Comparison of ENCODE assay signal across 13 cellular contexts in the genomic region with DNA sequence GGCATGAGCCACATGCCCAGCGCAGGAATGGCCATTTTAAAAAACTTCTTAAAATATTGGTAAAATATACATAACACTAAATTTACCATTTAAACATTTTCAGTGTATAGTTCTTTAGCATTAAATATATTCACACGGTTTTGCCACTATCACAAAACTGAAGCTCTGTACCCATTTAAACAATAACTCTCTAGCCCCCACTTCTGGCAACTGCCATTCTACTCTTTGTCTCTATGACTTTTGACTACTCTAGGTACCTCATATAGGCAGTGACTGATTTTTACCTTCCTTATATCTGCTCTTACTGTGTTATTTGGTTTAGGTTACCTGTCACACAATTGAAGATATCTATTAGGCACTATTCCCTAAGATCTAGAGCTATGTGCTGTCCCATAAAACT. TPM values are rescaled to one million over a fixed set of nuclear protein-coding genes. Genes with fewer than 3 reads are reported as not detected.
DNase-seq lines count a peak whose midpoint lies in the region; ATAC-seq and TF ChIP-seq lines count a peak whose summit lies in the region.
"Had no signal": no experiment of that assay in that cellular context is flagged by ENCODE, and none has a peak within 500 bp of the region (broad histone marks: within the 10 kb centered on the region; RNA-seq: fewer than 3 reads in every experiment).

No MANE protein-coding gene starts in this region.

- peak; percentile 40 for TF ChIP-seq CTCF in BJ (IDR thresholded peaks at IDR 0.05; ENCODE audit: insufficient read depth, low read depth, low read length)
- peak; percentile 63 for TF ChIP-seq CTCF in PC-3 (conservative IDR thresholded peaks at IDR 0.05; ENCODE audit: low read depth, low read length)
- peak; percentile 32 for TF ChIP-seq CTCF in fibroblast of pulmonary artery (IDR thresholded peaks at IDR 0.05; ENCODE audit: low read length, missing control alignments)

- BruUV-seq in PC-3 (replicated peaks; lab: Mats Ljungman, UMichigan): no TSS peak

- no peaks in the 10 kb centered on the region for H3K36me3 ChIP-seq in BJ (ENCODE audit: control insufficient read depth, insufficient read depth, low read length)
- H3K36me3 ChIP-seq in H7 (replicated peaks; ENCODE audit: control insufficient read depth, insufficient read depth, low read length): no peaks in the 10 kb centered on the region; the same call in 1 of the 2 replicates
- H3K36me3 ChIP-seq in PC-3 (ENCODE audit: low read depth, low read length): no peaks in the 10 kb centered on the region

- H3K9ac ChIP-seq in PC-3 (ENCODE audit: low read length): no peak overlapping the region

- no peaks in the 10 kb centered on the region for H4K20me1 ChIP-seq in PC-3 (ENCODE audit: low read length)

- peaks cover 17% of the 10 kb centered on the region for H3K79me2 ChIP-seq in PC-3 (ENCODE audit: low read length)

- no peak overlapping the region for H3K4me2 ChIP-seq in PC-3 (ENCODE audit: low read length)

- POLR2A ChIA-PET in BJ (lab: Charles Lee) (no interaction called here), PC-3 (lab: Charles Lee; ENCODE audit: unreplicated experiment) (no interaction called here)

- H3K27me3 ChIP-seq in BJ (ENCODE audit: control insufficient read depth, insufficient read depth, low read length) (no peaks in the 10 kb centered on the region), H7 (ENCODE audit: control insufficient read depth, insufficient read depth, low read length) (no peaks in the 10 kb centered on the region), PC-3 (ENCODE audit: low read length) (no peaks in the 10 kb centered on the region)

- no peaks in the 10 kb centered on the region for H3K9me3 ChIP-seq in PC-3 (ENCODE audit: low read length)

- intact Hi-C loops in PC-3 (cut with micrococcal nuclease): loop anchor here (1.0 to 5.0 kb wide), 2 partner anchors 121 to 134 kb away; a partner anchor contains a TSS

- no peaks in the 10 kb centered on the region for H3F3A ChIP-seq in PC-3 (ENCODE audit: low read length, unreplicated experiment)

- H3K4me3 ChIP-seq in BJ (ENCODE audit: low read depth, low read length) (no peak overlapping the region), H7 (ENCODE audit: insufficient read depth, low read depth, low read length) (no peak overlapping the region), PC-3 (ENCODE audit: low read length) (no peak overlapping the region), fibroblast of pulmonary artery (replicated peaks; ENCODE audit: low read depth, low read length) (no peak overlapping the region)

- CTCF ChIA-PET in BJ (lab: Yijun Ruan, JAX) (interaction anchor here (0.8 to 1.9 kb wide), 13 partner anchors 9 to 141 kb away, joined by 3 to 7 read pairs (median 3); no protein-coding TSS in a partner anchor), PC-3 (lab: Charles Lee) (interaction anchor here (0.6 to 1.0 kb wide), 4 partner anchors 35 to 164 kb away, joined by 3 to 5 read pairs (median 4); no protein-coding TSS in a partner anchor)

- H3K9me2 ChIP-seq in PC-3 (replicated peaks; ENCODE audit: low read length): no peaks in the 10 kb centered on the region

- H3K27ac ChIP-seq in PC-3 (ENCODE audit: low read length): no peak overlapping the region

- DNase-seq in BJ (ENCODE audit: low read depth) (no peak), H7 (peak; percentile 10), PC-3 (peak; percentile 48), fibroblast of pulmonary artery (ENCODE audit: low read depth) (peak; percentile 5), COLO829 (ENCODE audit: low spot score) (no peak), NCI-H1694 treated with DMSO at 0.1 percent for 48 hours (lab: John Stamatoyannopoulos, UW) (no peak), occipital lobe (lab: John Stamatoyannopoulos, UW) (no peak)
- DNase-seq: activated T-cell treated with anti-CD3 and anti-CD28 coated beads, Interleukin-2, amount 50 U/mL, for 24 hours; NCI-H1092; NCI-H748 treated with DMSO at 0.1 percent for 48 hours; nucleus accumbens; T-helper 9 cell had no signal

- H3K4me1 ChIP-seq in PC-3 (ENCODE audit: insufficient read depth, low read length): peaks cover 7% of the 10 kb centered on the region; the same call in 1 of the 2 replicates

- ATAC-seq in PC-3 (peak; percentile 30; the same call in 1 of the 2 replicates), HG03432 (IDR thresholded peaks at IDR 0.05; ENCODE audit: unreplicated experiment) (no peak)

- no peak overlapping the region for H2AFZ ChIP-seq in PC-3 (ENCODE audit: low read length)

RNA-seq across cellular contexts. Expression of a gene that starts 2.3 kb away (rescaled TPM):
- 3.2 and 3.4 TPM in 2 replicates for polyA plus RNA-seq in BJ (2011; rRNA removed)
- 5.5 and 6.7 TPM in 2 replicates for polyA minus RNA-seq in BJ (2011; rRNA and poly(A)+ RNA removed)
- 13.3 and 15.1 TPM in 2 replicates for total RNA-seq in H7 (2014; rRNA removed; shearing (Covaris generic))
- total RNA-seq in PC-3 (2014; rRNA removed) (1.0 and 1.6 TPM in 2 replicates), occipital lobe (56.6 TPM)

Comparison
In these comparisons a context has a peak if more than half of its experiments do, and no peak if none do; other contexts are left out.
1. DNase-seq: peak in H7 (single experiment), PC-3 (single experiment) and fibroblast of pulmonary artery (single experiment); none in BJ (single experiment), COLO829 (single experiment), NCI-H1694 treated with DMSO at 0.1 percent for 48 hours (single experiment) and occipital lobe (single experiment).
2. Peak in every context shown above with its lines, with median percentiles within 50 percentile points of each other: CTCF ChIP-seq.